Comparison of ENCODE assay signal across 8 cellular contexts in the genomic region with DNA sequence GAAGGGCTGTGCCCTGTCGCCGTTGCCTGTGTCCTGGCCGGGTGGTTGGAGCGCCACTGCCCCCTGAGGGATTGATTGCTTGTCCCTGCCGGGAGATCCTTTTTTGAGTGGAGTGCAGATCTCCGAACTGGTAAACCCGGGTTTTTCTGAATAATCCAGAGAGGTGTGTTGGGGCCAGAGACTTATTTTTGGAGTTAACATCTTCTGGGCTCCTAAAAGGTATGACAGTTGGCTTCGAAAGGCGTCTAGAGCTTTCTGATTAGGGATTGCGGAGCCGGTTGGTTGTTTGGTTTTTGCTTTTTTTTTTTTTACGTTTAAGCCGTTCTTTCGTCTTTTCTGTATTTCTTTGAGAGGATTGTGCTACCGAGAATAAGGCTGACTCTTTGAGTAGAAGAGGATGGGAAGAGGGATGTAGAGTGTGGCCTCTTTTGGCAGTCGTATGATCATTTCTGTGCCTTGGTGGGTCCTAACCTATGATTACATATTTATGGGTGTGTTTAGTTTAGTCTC. TPM values are rescaled to one million over a fixed set of nuclear protein-coding genes. Genes with fewer than 3 reads are reported as not detected.
DNase-seq lines count a peak whose midpoint lies in the region; ATAC-seq, FAIRE-seq and TF ChIP-seq lines count a peak whose summit lies in the region.

No MANE protein-coding gene starts in this region.

- H3K14ac ChIP-seq in H1 (ENCODE audit: insufficient read length) (no peak overlapping the region), neuronal stem cell (ENCODE audit: low read length) (no peak overlapping the region)

- H3K36me3 ChIP-seq in KOPT-K1 (ENCODE audit: insufficient read depth, low read length) (no peaks in the 10 kb centered on the region; the same call in 1 of the 2 replicates), H1 (ENCODE audit: control insufficient read depth in 2 of 4, insufficient read depth in 4 of 4, low read length in 3 of 4) (no peaks in the 10 kb centered on the region), neuronal stem cell (replicated peaks in 1 of 2; ENCODE audit: control insufficient read depth in 2 of 2, insufficient read depth in 2 of 2, low read length in 2 of 2) (no peaks in the 10 kb centered on the region)

- H4K8ac ChIP-seq in H1 (ENCODE audit: extremely low read depth, insufficient read depth, low read length) (peak overlapping the region; percentile 95; the same call in 1 of the 2 replicates), neuronal stem cell (ENCODE audit: low read depth, low read length) (no peak overlapping the region)

- H4K20me1 ChIP-seq in H1 (replicated peaks in 1 of 2; ENCODE audit: control insufficient read depth in 1 of 2, insufficient read depth in 2 of 2, low read length in 2 of 2): peaks cover 10 to 13% of the 10 kb centered on the region in 2 experiments

- CTCF ChIA-PET in H1 (lab: Charles Lee; ENCODE audit: partially characterized antibody): interaction anchor here (1.0 to 3.8 kb wide), 4 partner anchors 9 to 243 kb away, joined by 3 to 19 read pairs (median 6); no protein-coding TSS in a partner anchor

- H3K23ac ChIP-seq in H1 (ENCODE audit: insufficient read length) (no peak overlapping the region), neuronal stem cell (ENCODE audit: low read depth, low read length, poor library complexity) (no peak overlapping the region)

- WGBS in H1 (ENCODE audit: extremely low coverage in 1 of 2, insufficient coverage in 1 of 2, insufficient read length in 1 of 2, insufficient replicate concordance in 2 of 2, low coverage in 1 of 2, low lambda C conversion rate in 2 of 2, missing lambda C conversion rate in 1 of 2), 2 experiments: 3% methylated on average over 12 of the region's 16 CpGs; no CpG with 5 or more reads in 1 of the 2 experiments
- no CpG with 5 or more reads among the region's 16 CpGs for WGBS in neuronal stem cell (ENCODE audit: extremely low coverage in 2 of 2, insufficient read length in 2 of 2, insufficient replicate concordance in 1 of 2), 2 donors

- H3K9me3 ChIP-seq in KOPT-K1 (ENCODE audit: insufficient read depth, low read length, poor library complexity, severe bottlenecking): no peaks in the 10 kb centered on the region
- no peaks in the 10 kb centered on the region for H3K9me3 ChIP-seq in H1 (ENCODE audit: insufficient read depth in 2 of 2, low read depth in 1 of 2, low read length in 1 of 2)
- H3K9me3 ChIP-seq in neuronal stem cell (replicated peaks in 1 of 2; ENCODE audit: control insufficient read depth in 2 of 2, insufficient read depth in 1 of 2, low read depth in 1 of 2, low read length in 2 of 2): no peaks in the 10 kb centered on the region

- H3K4me1 ChIP-seq in H1 (replicated peaks in 1 of 4; ENCODE audit: control insufficient read depth in 3 of 4, insufficient read depth in 4 of 4, low read length in 3 of 4) (peaks cover 0 to 4% (median 2%) of the 10 kb centered on the region in 4 experiments; a peak in 4 of 7 replicates), neuronal stem cell (ENCODE audit: control insufficient read depth in 2 of 2, insufficient read depth in 1 of 2, low read depth in 1 of 2, low read length in 2 of 2) (peaks cover 5 to 13% of the 10 kb centered on the region in 2 donors)

- H3K79me1 ChIP-seq in H1 (ENCODE audit: low read depth, low read length): peaks cover 4% of the 10 kb centered on the region; the same call in 1 of the 2 replicates
- H3K79me1 ChIP-seq in neuronal stem cell (ENCODE audit: low read depth, low read length): no peaks in the 10 kb centered on the region

- H2AK5ac ChIP-seq in H1 (ENCODE audit: low read depth, low read length): no peak overlapping the region
- peak overlapping the region; percentile 79 for H2AK5ac ChIP-seq in neuronal stem cell (ENCODE audit: low read depth, low read length)

- H2BK15ac ChIP-seq in H1 (ENCODE audit: low read length) (no peak overlapping the region), neuronal stem cell (ENCODE audit: low read length) (no peak overlapping the region)

- peak overlapping the region; percentile 81 to 94 (median 92) for H3K9ac ChIP-seq in H1 (replicated peaks in 1 of 4; ENCODE audit: extremely low read depth in 1 of 4, low read depth in 3 of 4, low read length in 3 of 4)
- H3K9ac ChIP-seq in neuronal stem cell (ENCODE audit: low read depth, low read length, poor library complexity): peak overlapping the region; percentile 88

- no peak overlapping the region for H3K4ac ChIP-seq in H1 (replicated peaks; ENCODE audit: insufficient read length, low read depth, low read length)
- no peak overlapping the region for H3K4ac ChIP-seq in neuronal stem cell (ENCODE audit: low read length)

- no peak for TF ChIP-seq RAD21 in H1 (IDR thresholded peaks at IDR 0.05 in 1 of 2, conservative IDR thresholded peaks at IDR 0.05 in 1 of 2; ENCODE audit: low read depth in 2 of 2, low read length in 2 of 2)

- H2AFZ ChIP-seq in H1 (ENCODE audit: low read length): no peak overlapping the region
- H2AFZ ChIP-seq in neuronal stem cell (ENCODE audit: low read length): peak overlapping the region; percentile 78

- H2BK120ac ChIP-seq in H1 (replicated peaks; ENCODE audit: low read depth, low read length): no peak overlapping the region
- no peak overlapping the region for H2BK120ac ChIP-seq in neuronal stem cell (ENCODE audit: low read depth, low read length)

- H3K27me3 ChIP-seq in H1 (replicated peaks in 1 of 4; ENCODE audit: control insufficient read depth in 3 of 4, extremely low read depth in 1 of 4, insufficient read depth in 3 of 4, low read length in 3 of 4) (no peaks in the 10 kb centered on the region), neuronal stem cell (ENCODE audit: control insufficient read depth in 3 of 3, insufficient read depth in 3 of 3, low read depth in 1 of 3, low read length in 3 of 3) (no peaks in the 10 kb centered on the region)

- no peak for DNase-seq in H1 (ENCODE audit: low read depth in 1 of 2, low spot score in 2 of 2)
- no peak for DNase-seq in neuronal stem cell (ENCODE audit: low spot score)
- DNase-seq in AML-193 (lab: John Stamatoyannopoulos, UW): no peak
- no peak for DNase-seq in NCI-H1436 treated with DMSO at 0.1 percent for 48 hours (lab: John Stamatoyannopoulos, UW)
- no peak for DNase-seq in NCI-H1694 treated with DMSO at 0.1 percent for 48 hours (lab: John Stamatoyannopoulos, UW)

- TF ChIP-seq POLR2A in H1 (IDR thresholded peaks at IDR 0.05; ENCODE audit: control extremely low read depth in 1 of 2, low read depth in 2 of 2, low read length in 2 of 2): no peak

- TF ChIP-seq EP300 in H1 (IDR thresholded peaks at IDR 0.05; ENCODE audit: borderline replicate concordance in 1 of 2, low read depth in 2 of 2, low read length in 2 of 2): no peak

- H4K5ac ChIP-seq in H1 (ENCODE audit: insufficient read length, low read depth, low read length): no peak overlapping the region

- ATAC-seq in GM21528 (IDR thresholded peaks at IDR 0.05; ENCODE audit: low FRiP score, unreplicated experiment): no peak

- H3K4me2 ChIP-seq in H1 (ENCODE audit: insufficient read depth in 1 of 2, low read depth in 2 of 2, low read length in 2 of 2) (peak overlapping the region; percentile 54 to 78), neuronal stem cell (ENCODE audit: insufficient read depth, low read length, poor library complexity, severe bottlenecking) (peak overlapping the region; percentile 61)

- no peak overlapping the region for H2BK12ac ChIP-seq in H1 (ENCODE audit: low read depth, low read length)
- no peak overlapping the region for H2BK12ac ChIP-seq in neuronal stem cell (ENCODE audit: low read length)

- peaks cover 5% of the 10 kb centered on the region for H3K23me2 ChIP-seq in H1 (ENCODE audit: low read depth, low read length)

- FAIRE-seq in H1 (lab: Jason Lieb, UNC): no peak

- POLR2A ChIA-PET in H1 (lab: Charles Lee; ENCODE audit: partially characterized antibody): interaction anchor here (0.9 to 2.2 kb wide), 4 partner anchors 8 to 265 kb away, joined by 3 to 6 read pairs (median 4); partner anchors contain the start of gene ZMPSTE24

- H3K27ac ChIP-seq in KOPT-K1 (ENCODE audit: low read depth, low read length, poor library complexity, severe bottlenecking) (peak overlapping the region; percentile 71), H1 (ENCODE audit: low read depth, low read length) (peak overlapping the region; percentile 87; the same call in 1 of the 2 replicates), neuronal stem cell (replicated peaks; ENCODE audit: low read length) (no peak overlapping the region)

- TF ChIP-seq CTCF in GM12872 (IDR thresholded peaks at IDR 0.05; ENCODE audit: insufficient read depth, low read depth, low read length) (0 out of 3 replicates have a peak, but pooled peaks have one; percentile 15), H1 (IDR thresholded peaks at IDR 0.05; ENCODE audit: control extremely low read depth in 1 of 3, insufficient read depth in 1 of 3, low read depth in 1 of 3, low read length in 3 of 3) (no peak)

- H4K91ac ChIP-seq in H1 (replicated peaks; ENCODE audit: insufficient read length, low read length): no peak overlapping the region
- peak overlapping the region; percentile 86 for H4K91ac ChIP-seq in neuronal stem cell (ENCODE audit: low read depth, low read length, poor library complexity)

- no peak overlapping the region for H3K18ac ChIP-seq in H1 (ENCODE audit: extremely low read depth, low read length)
- no peak overlapping the region for H3K18ac ChIP-seq in neuronal stem cell (ENCODE audit: low read length)

- peaks cover 35 to 56% of the 10 kb centered on the region in 2 experiments for H3K79me2 ChIP-seq in H1 (ENCODE audit: control insufficient read depth in 1 of 2, insufficient read depth in 2 of 2, low read length in 2 of 2)

- H3K4me3 ChIP-seq in H1 (ENCODE audit: extremely low read depth in 1 of 4, insufficient read depth in 2 of 4, low read depth in 3 of 4, low read length in 4 of 4) (peak overlapping the region; percentile 78 to 99 (median 95)), neuronal stem cell (ENCODE audit: low read length in 2 of 2) (peak overlapping the region; percentile 87 to 95)

- no peak overlapping the region for H3K56ac ChIP-seq in H1 (replicated peaks; ENCODE audit: insufficient read length, low read depth, low read length)

- no peak overlapping the region for H2BK20ac ChIP-seq in H1 (ENCODE audit: low read length)

- H2BK5ac ChIP-seq in H1 (ENCODE audit: low read depth, low read length) (no peak overlapping the region), neuronal stem cell (ENCODE audit: low read length) (no peak overlapping the region)

TF ChIP-seq in H1, 55 proteins besides CTCF, POLR2A, EP300 and RAD21 (continues in another document):
- TF ChIP-seq BCL11A (IDR thresholded peaks at IDR 0.05; ENCODE audit: low read depth in 2 of 2, low read length in 2 of 2): no peak

RNA-seq across cellular contexts. Expression of gene RLF, which starts 0.8 kb away (rescaled TPM):
- total RNA-seq in H1 (2021; fragmentation: NEBNext Ultra II Directional; extraction: Animal tissue kit (Norgen Biotek cat#: 25700)): 16.9 and 18.0 TPM in 2 replicates
- polyA plus RNA-seq in H1 (2011; rRNA removed): 2.4 and 4.2 TPM in 2 replicates
- 5.4 TPM for polyA plus RNA-seq in H1 (2011; cell fraction: cytosol; rRNA removed)
- 4.0 TPM for polyA plus RNA-seq in H1 (2011; cell fraction: nucleus; rRNA removed)
- 7.0 to 11.1 TPM (median 8.4 TPM) in 4 replicates for polyA plus RNA-seq in H1 (2012, experiment 1 of 2)
- 0.52 TPM for polyA plus RNA-seq in H1 (2012, experiment 2 of 2)
- 9.5 TPM for polyA plus RNA-seq in H1 (2013, experiment 1 of 2)
- 9.4 TPM for polyA plus RNA-seq in H1 (2013, experiment 2 of 2)
- 16.6 and 24.7 TPM in 2 replicates for polyA minus RNA-seq in H1 (2011; rRNA and poly(A)+ RNA removed)
- polyA minus RNA-seq in H1 (2011; cell fraction: cytosol; rRNA and poly(A)+ RNA removed): 11.4 TPM
- 17.0 TPM for polyA minus RNA-seq in H1 (2011; cell fraction: nucleus; rRNA and poly(A)+ RNA removed)
- 10.9 TPM for polyA plus RNA-seq in neuronal stem cell (2013, experiment 1 of 2)
- polyA plus RNA-seq in neuronal stem cell (2013, experiment 2 of 2): 11.2 TPM
